1 cellular context compared by ENCODE assay signal in genomic region chr3:194140520-194141414, GRCh38.
TF ChIP-seq lines count a peak whose summit lies in the region.

No MANE protein-coding gene starts in this region.

TF ChIP-seq in K562, 482 proteins besides CTCF, POLR2A, EP300 and RAD21 (continued from another document and continues in another):
- TF ChIP-seq ZSCAN29 (IDR thresholded peaks at IDR 0.05) (no peak), MIER1 (IDR thresholded peaks at IDR 0.05; ENCODE audit: low read depth) (no peak), JUNB (CRISPR knock-in tag; conservative IDR thresholded peaks at IDR 0.05) (no peak), ZNF133 (CRISPR knock-in tag; IDR thresholded peaks at IDR 0.05) (no peak), SMAD1 (IDR thresholded peaks at IDR 0.05; ENCODE audit: low read depth, low read length, partially characterized antibody) (no peak), MYBL2 (IDR thresholded peaks at IDR 0.05; ENCODE audit: low read depth) (no peak), MYBL2 (CRISPR knock-in tag; IDR thresholded peaks at IDR 0.05; ENCODE audit: borderline replicate concordance) (no peak), ZBTB40 (IDR thresholded peaks at IDR 0.05) (peak; percentile 55; the same call in 1 of the 2 replicates), ZBTB40 (CRISPR knock-in tag; IDR thresholded peaks at IDR 0.05) (no peak), NEUROD1 (IDR thresholded peaks at IDR 0.05; ENCODE audit: borderline replicate concordance, low read depth, low read length, partially characterized antibody) (peak; percentile 40), ZNF785 (CRISPR knock-in tag; IDR thresholded peaks at IDR 0.05) (no peak), NR2C2 (CRISPR knock-in tag; IDR thresholded peaks at IDR 0.05) (no peak), NR2C2 (tag; IDR thresholded peaks at IDR 0.05) (peak; percentile 87), ELF4 (CRISPR knock-in tag; IDR thresholded peaks at IDR 0.05) (no peak), ETV6 (IDR thresholded peaks at IDR 0.05; ENCODE audit: borderline replicate concordance in 1 of 2, low read depth in 2 of 2, low read length in 1 of 2) (no peak), ETV6 (CRISPR knock-in tag; IDR thresholded peaks at IDR 0.05; ENCODE audit: borderline replicate concordance) (no peak), DDX20 (tag; IDR thresholded peaks at IDR 0.05; ENCODE audit: low read depth) (no peak), SIX5 (IDR thresholded peaks at IDR 0.05; ENCODE audit: borderline replicate concordance in 1 of 2, insufficient read depth in 1 of 2, low read depth in 1 of 2, low read length in 2 of 2) (no peak), RB1 (IDR thresholded peaks at IDR 0.05; ENCODE audit: low read depth) (peak; percentile 35), ZFP36 (IDR thresholded peaks at IDR 0.05; ENCODE audit: low read depth, low read length, partially characterized antibody) (no peak), TRIM24 (IDR thresholded peaks at IDR 0.05) (no peak), HMG20B (CRISPR knock-in tag; IDR thresholded peaks at IDR 0.05) (peak; percentile 55; the same call in 1 of the 2 replicates), ZNF561 (CRISPR knock-in tag; conservative IDR thresholded peaks at IDR 0.05) (no peak), RNF2 (IDR thresholded peaks at IDR 0.05) (peak; percentile 86; the same call in 1 of the 2 replicates), MITF (IDR thresholded peaks at IDR 0.05) (no peak), RUNX1 (IDR thresholded peaks at IDR 0.05; ENCODE audit: low read depth) (no peak), SOX6 (IDR thresholded peaks at IDR 0.05) (no peak), DNMT1 (IDR thresholded peaks at IDR 0.05) (no peak; the same call in 1 of the 2 replicates), ZNF766 (CRISPR knock-in tag; conservative IDR thresholded peaks at IDR 0.05) (no peak; the same call in 1 of the 2 replicates), ZNF277 (CRISPR knock-in tag; IDR thresholded peaks at IDR 0.05; ENCODE audit: borderline replicate concordance) (no peak), ZNF592 (IDR thresholded peaks at IDR 0.05) (peak; percentile 75), ARHGAP35 (IDR thresholded peaks at IDR 0.05; ENCODE audit: partially characterized antibody) (no peak), CEBPG (CRISPR knock-in tag; IDR thresholded peaks at IDR 0.05) (no peak), CEBPG (tag; conservative IDR thresholded peaks at IDR 0.05 in 1 of 2, IDR thresholded peaks at IDR 0.05 in 1 of 2) (no peak), CHD4 (IDR thresholded peaks at IDR 0.05; ENCODE audit: insufficient read depth, insufficient replicate concordance, low read depth, low read length, poor library complexity, severe bottlenecking) (peak; percentile 28), HEY1 (CRISPR knock-in tag; IDR thresholded peaks at IDR 0.05; ENCODE audit: borderline replicate concordance) (no peak), KDM1A (IDR thresholded peaks at IDR 0.05) (no peak; a peak in 2 of 4 replicates), E4F1 (CRISPR knock-in tag; IDR thresholded peaks at IDR 0.05; ENCODE audit: borderline replicate concordance) (peak; percentile 67; the same call in 1 of the 2 replicates), ZNF431 (CRISPR knock-in tag; IDR thresholded peaks at IDR 0.05) (no peak), HDAC6 (IDR thresholded peaks at IDR 0.05; ENCODE audit: low read depth, low read length) (no peak), FOXK2 (conservative IDR thresholded peaks at IDR 0.05 in 1 of 2, IDR thresholded peaks at IDR 0.05 in 1 of 2; ENCODE audit: low read depth in 2 of 2) (no peak), ETV5 (CRISPR knock-in tag; IDR thresholded peaks at IDR 0.05; ENCODE audit: low read depth) (peak; percentile 97), HLTF (IDR thresholded peaks at IDR 0.05) (no peak), NCOA6 (IDR thresholded peaks at IDR 0.05) (no peak), STAG1 (CRISPR knock-in tag; IDR thresholded peaks at IDR 0.05; ENCODE audit: borderline replicate concordance) (peak; percentile 38; the same call in 1 of the 2 replicates), ZC3H8 (IDR thresholded peaks at IDR 0.05) (no peak), ZKSCAN1 (IDR thresholded peaks at IDR 0.05; ENCODE audit: low read depth, low read length) (no peak), ARID2 (IDR thresholded peaks at IDR 0.05) (no peak), TCFL5 (CRISPR knock-in tag; conservative IDR thresholded peaks at IDR 0.05) (no peak), ZNF280B (CRISPR knock-in tag; IDR thresholded peaks at IDR 0.05) (no peak), ZNF184 (CRISPR knock-in tag; IDR thresholded peaks at IDR 0.05) (no peak)
